ENCODE assay signal across 21 cellular contexts in the genomic region with DNA sequence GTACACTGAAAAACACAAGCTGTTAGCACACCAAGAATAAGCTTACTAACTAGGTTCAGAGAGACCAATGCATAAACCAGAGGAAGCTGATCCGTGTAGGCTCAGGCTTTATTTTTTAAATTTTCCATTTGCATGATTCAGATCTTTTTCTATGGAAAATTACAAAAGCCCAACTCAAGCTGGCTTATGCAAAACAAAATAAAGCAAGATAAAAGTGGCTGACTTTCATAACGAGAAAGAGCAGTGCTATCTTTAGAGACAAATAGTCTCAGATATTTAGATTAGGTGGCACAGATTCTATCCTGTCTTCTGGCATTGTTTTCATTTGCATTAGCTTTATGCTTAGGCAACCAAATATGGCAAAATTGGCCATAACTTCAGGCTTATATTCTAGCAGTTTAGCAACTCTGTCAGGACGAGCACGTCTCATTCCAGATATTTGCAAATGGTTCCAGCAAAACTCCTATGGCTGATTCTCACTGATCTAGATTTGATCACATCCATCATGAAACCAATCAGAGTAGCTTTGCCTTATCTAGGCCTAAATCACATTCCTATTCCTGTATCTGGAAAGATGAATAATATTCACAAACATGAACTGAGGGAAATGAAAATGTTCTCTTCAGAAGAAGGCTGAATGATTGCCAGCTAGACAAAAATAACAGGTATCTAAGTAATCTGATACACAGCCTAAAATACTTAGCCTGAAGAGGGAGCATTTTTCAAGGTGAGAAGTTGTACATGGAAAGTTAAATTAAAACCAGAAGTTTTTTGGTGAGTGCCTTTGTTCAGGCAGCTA.
DNase-seq lines count a peak whose midpoint lies in the region; ATAC-seq and TF ChIP-seq lines count a peak whose summit lies in the region.
"Had no signal": no experiment of that assay in that cellular context is flagged by ENCODE, and none has a peak within 500 bp of the region (broad histone marks: within the 10 kb centered on the region; RNA-seq: fewer than 3 reads in every experiment).

No MANE protein-coding gene starts in this region.

- TF ChIP-seq POLR2A in HCT116 (IDR thresholded peaks at IDR 0.05; ENCODE audit: borderline replicate concordance, extremely low read depth, insufficient read depth, insufficient read length), result no peak

- no peak overlapping the region for H3K4me3 Mint-ChIP-seq in activated T-cell treated with anti-CD3 and anti-CD28 coated beads, Interleukin-2, amount 50 U/mL, for 24 hours
- H3K4me3 Mint-ChIP-seq: activated CD4-positive, alpha-beta T cell treated with anti-CD3 and anti-CD28 coated beads for 36 hours; activated naive CD8-positive, alpha-beta T cell; CD14-positive monocyte; dendritic cell treated with granulocyte-macrophage colony-stimulating factor and Interleukin-4, amounts not matched to agents 40 ng/mL and 50 ng/mL, for 4 days; stimulated activated naive CD8-positive, alpha-beta T cell treated with anti-CD3 and anti-CD28 coated beads, Interleukin-15, Interleukin-2, amounts not matched to agents 100 ng/mL and 50 ng/mL, for 24 hours; T-helper 2 cell treated with Interferon-gamma antibody and Interleukin-4, amounts not matched to agents 5 μg/mL and 100 μg/mL, for 36 hours had no signal

- peaks cover 9% of the 10 kb centered on the region for H3K4me1 Mint-ChIP-seq in activated T-cell treated with anti-CD3 and anti-CD28 coated beads, Interleukin-2, amount 50 U/mL, for 24 hours (ENCODE audit: low read depth)
- H3K4me1 Mint-ChIP-seq: CD14-positive monocyte had no signal

- H3K27ac ChIP-seq in HCT116 (ENCODE audit: low read depth, low read length) (no peak overlapping the region; the same call in 1 of the 2 replicates), PC-9 (no peak overlapping the region), cingulate gyrus (ENCODE audit: low read depth, low read length) (peak overlapping the region; percentile 69), parathyroid adenoma (no peak overlapping the region)
- H3K27ac ChIP-seq: esophagus squamous epithelium, heart right ventricle, pancreas had no signal

- peak; percentile 43; the same call in 1 of the 2 replicates for TF ChIP-seq RAD21 in HCT116 (IDR thresholded peaks at IDR 0.05; ENCODE audit: low read depth)

- in situ Hi-C loops in G401 (cut with HindIII; ENCODE audit: low sequenced_read_pairs), result no loop called here

- peak; percentile 65 for ATAC-seq in HCT116
- ATAC-seq: activated CD4-positive, alpha-beta T cell treated with anti-CD3 and anti-CD28 coated beads for 36 hours; GM12878; heart right ventricle; left colon; pancreas; Right ventricle myocardium inferior had no signal

- H3K9me2 ChIP-seq in HCT116 (ENCODE audit: insufficient read depth) (no peaks in the 10 kb centered on the region), PC-9 (ENCODE audit: insufficient read depth) (no peaks in the 10 kb centered on the region)

- no peaks in the 10 kb centered on the region for H3F3A ChIP-seq in PC-9 (ENCODE audit: insufficient read depth, low read depth)

- no peak overlapping the region for H3K9ac ChIP-seq in HCT116 (ENCODE audit: low read length)
- H3K9ac ChIP-seq in parathyroid adenoma, result no peak overlapping the region

- H2AFZ ChIP-seq in HCT116 (ENCODE audit: low read depth, low read length, poor library complexity, severe bottlenecking), result peak overlapping the region; percentile 72
- no peak overlapping the region for H2AFZ ChIP-seq in PC-9
- H2AFZ ChIP-seq in parathyroid adenoma, result no peak overlapping the region

- H3K36me3 Mint-ChIP-seq in activated T-cell treated with anti-CD3 and anti-CD28 coated beads, Interleukin-2, amount 50 U/mL, for 24 hours (ENCODE audit: low read depth), result no peaks in the 10 kb centered on the region
- H3K36me3 Mint-ChIP-seq: activated naive CD8-positive, alpha-beta T cell; CD14-positive monocyte had no signal

- TF ChIP-seq CTCF in HCT116 (IDR thresholded peaks at IDR 0.05 in 2 of 3, conservative IDR thresholded peaks at IDR 0.05 in 1 of 3; ENCODE audit: borderline replicate concordance in 1 of 3, insufficient read depth in 1 of 3, low read depth in 2 of 3, low read length in 2 of 3) (peak in 2 of 3 experiments; percentile 39 to 50; a peak in 4 of 6 replicates), PC-9 (conservative IDR thresholded peaks at IDR 0.05) (peak; percentile 57), parathyroid adenoma (IDR thresholded peaks at IDR 0.05) (no peak)

- BruUV-seq in HCT116 (replicated peaks; lab: Mats Ljungman, UMichigan), result no TSS peak
- BruUV-seq in PC-9 (replicated peaks; lab: Mats Ljungman, UMichigan), result no TSS peak

- H3K27me3 ChIP-seq in HCT116 (ENCODE audit: insufficient read depth, low read length), result no peaks in the 10 kb centered on the region
- no peaks in the 10 kb centered on the region for H3K27me3 ChIP-seq in PC-9 (ENCODE audit: insufficient read depth, low read depth)
- no peaks in the 10 kb centered on the region for H3K27me3 ChIP-seq in parathyroid adenoma (ENCODE audit: control insufficient read depth, insufficient read depth, low read length)
- H3K27me3 ChIP-seq: esophagus squamous epithelium, heart right ventricle, pancreas had no signal

- H3K9me3 ChIP-seq in HCT116 (ENCODE audit: control insufficient read depth in 1 of 2, insufficient read depth in 1 of 2, low read depth in 1 of 2, low read length in 2 of 2) (no peaks in the 10 kb centered on the region), PC-9 (ENCODE audit: insufficient read depth, low read depth) (peaks cover 9% of the 10 kb centered on the region), parathyroid adenoma (ENCODE audit: control insufficient read depth, low read length) (no peaks in the 10 kb centered on the region)
- H3K9me3 ChIP-seq: esophagus squamous epithelium, pancreas had no signal

- DNase-seq in HCT116 (ENCODE audit: low read depth, low spot score), result peak; percentile 12
- peak; percentile 27 to 58 for DNase-seq in PC-9
- no peak for DNase-seq in NCI-H2081 (lab: John Stamatoyannopoulos, UW)
- no peak for DNase-seq in activated T-cell treated with anti-CD3 and anti-CD28 coated beads, Interleukin-2, amount 50 U/mL, for 24 hours
- no peak for DNase-seq in LoVo (ENCODE audit: low spot score)
- no peak for DNase-seq in G401 (ENCODE audit: low spot score)
- DNase-seq: activated CD4-positive, alpha-beta T cell treated with anti-CD3 and anti-CD28 coated beads for 36 hours; esophagus squamous epithelium; heart right ventricle; left colon; NCI-H1930; pancreas had no signal

- peaks cover 12% of the 10 kb centered on the region for H3K9me3 Mint-ChIP-seq in activated T-cell treated with anti-CD3 and anti-CD28 coated beads, Interleukin-2, amount 50 U/mL, for 24 hours
- H3K9me3 Mint-ChIP-seq: dendritic cell treated with granulocyte-macrophage colony-stimulating factor and Interleukin-4, amounts not matched to agents 40 ng/mL and 50 ng/mL, for 4 days had no signal

- H3K4me2 ChIP-seq in HCT116 (ENCODE audit: low read length) (peak overlapping the region; percentile 27; the same call in 1 of the 2 replicates), PC-9 (no peak overlapping the region), parathyroid adenoma (ENCODE audit: low read length) (peak overlapping the region; percentile 52)

- RAD21 ChIA-PET in HCT116 (lab: Charles Lee; ENCODE audit: low non-redundant PET in 1 of 2, low total read pairs in 2 of 2, uncharacterized antibody in 2 of 2, unreplicated experiment in 2 of 2), result interaction anchor here in 1 of 2 experiments (1.0 kb wide), 1 partner anchor 22 kb away, joined by 3 read pairs; no protein-coding TSS in a partner anchor

- intact Hi-C loops in HCT116 (cut with micrococcal nuclease), result no loop called here
- intact Hi-C loops in PC-9 (cut with micrococcal nuclease; ENCODE audit: unreplicated experiment), result loop anchor here (2.0 to 5.0 kb wide), 3 partner anchors 89 to 149 kb away; no protein-coding TSS in a partner anchor

- H3K4me3 ChIP-seq in HCT116 (replicated peaks in 1 of 2; ENCODE audit: low read depth in 1 of 2, low read length in 2 of 2) (no peak overlapping the region), PC-9 (no peak overlapping the region), parathyroid adenoma (ENCODE audit: low read depth, low read length) (peak overlapping the region; percentile 51)
- H3K4me3 ChIP-seq: esophagus squamous epithelium, GM12878, heart right ventricle, pancreas had no signal

- no peak overlapping the region for H3K27ac Mint-ChIP-seq in activated T-cell treated with anti-CD3 and anti-CD28 coated beads, Interleukin-2, amount 50 U/mL, for 24 hours
- H3K27ac Mint-ChIP-seq: activated CD4-positive, alpha-beta T cell treated with anti-CD3 and anti-CD28 coated beads for 36 hours; activated naive CD8-positive, alpha-beta T cell; CD14-positive monocyte; dendritic cell treated with granulocyte-macrophage colony-stimulating factor and Interleukin-4, amounts not matched to agents 40 ng/mL and 50 ng/mL, for 4 days; stimulated activated naive CD8-positive, alpha-beta T cell treated with anti-CD3 and anti-CD28 coated beads, Interleukin-15, Interleukin-2, amounts not matched to agents 100 ng/mL and 50 ng/mL, for 24 hours; T-helper 2 cell treated with Interferon-gamma antibody and Interleukin-4, amounts not matched to agents 5 μg/mL and 100 μg/mL, for 36 hours had no signal

- POLR2A ChIA-PET in HCT116 (lab: Charles Lee) (interaction anchor here (0.7 kb wide), 1 partner anchor 1102 kb away, joined by 3 read pairs; no protein-coding TSS in a partner anchor), PC-9 (lab: Charles Lee; ENCODE audit: unreplicated experiment) (interaction anchor here (0.6 to 0.7 kb wide), 2 partner anchors 1031 to 1444 kb away, joined by 3 to 4 read pairs; no protein-coding TSS in a partner anchor)

- H3K4me1 ChIP-seq in HCT116 (ENCODE audit: control insufficient read depth in 1 of 2, insufficient read depth in 2 of 2, low read length in 2 of 2), result peaks cover 6 to 15% of the 10 kb centered on the region in 2 experiments; a peak in 2 of 4 replicates
- no peaks in the 10 kb centered on the region for H3K4me1 ChIP-seq in PC-9 (replicated peaks; ENCODE audit: insufficient read depth)
- H3K4me1 ChIP-seq in parathyroid adenoma, result peaks cover 8% of the 10 kb centered on the region
- H3K4me1 ChIP-seq: esophagus squamous epithelium, heart right ventricle, pancreas had no signal

- no peaks in the 10 kb centered on the region for H3K36me3 ChIP-seq in HCT116 (ENCODE audit: control insufficient read depth in 1 of 2, insufficient read depth in 2 of 2, low read length in 2 of 2)
- no peaks in the 10 kb centered on the region for H3K36me3 ChIP-seq in PC-9 (ENCODE audit: low read depth)
- H3K36me3 ChIP-seq in parathyroid adenoma (ENCODE audit: control insufficient read depth, insufficient read depth, low read length), result no peaks in the 10 kb centered on the region
- H3K36me3 ChIP-seq: esophagus squamous epithelium, heart right ventricle, pancreas had no signal

- peaks cover 2% of the 10 kb centered on the region for H3K27me3 Mint-ChIP-seq in activated T-cell treated with anti-CD3 and anti-CD28 coated beads, Interleukin-2, amount 50 U/mL, for 24 hours
- H3K27me3 Mint-ChIP-seq: activated CD4-positive, alpha-beta T cell treated with anti-CD3 and anti-CD28 coated beads for 36 hours; activated naive CD8-positive, alpha-beta T cell; dendritic cell treated with granulocyte-macrophage colony-stimulating factor and Interleukin-4, amounts not matched to agents 40 ng/mL and 50 ng/mL, for 4 days; stimulated activated naive CD8-positive, alpha-beta T cell treated with anti-CD3 and anti-CD28 coated beads, Interleukin-15, Interleukin-2, amounts not matched to agents 100 ng/mL and 50 ng/mL, for 24 hours had no signal

- H4K20me1 ChIP-seq in HCT116 (ENCODE audit: insufficient read depth) (no peaks in the 10 kb centered on the region), PC-9 (ENCODE audit: insufficient read depth) (no peaks in the 10 kb centered on the region)

- CTCF ChIA-PET in HCT116 (lab: Charles Lee) (interaction anchor here (1.0 to 1.5 kb wide), 3 partner anchors 14 to 90 kb away, joined by 3 to 4 read pairs (median 4); no protein-coding TSS in a partner anchor), PC-9 (lab: Charles Lee) (interaction anchor here (1.1 kb wide), 1 partner anchor 132 kb away, joined by 3 read pairs; no protein-coding TSS in a partner anchor)

- H3K79me2 ChIP-seq in HCT116 (ENCODE audit: insufficient read depth, low read length) (no peaks in the 10 kb centered on the region), PC-9 (ENCODE audit: low read depth) (no peaks in the 10 kb centered on the region), parathyroid adenoma (no peaks in the 10 kb centered on the region)

Comparison
In these comparisons a context has a peak if more than half of its experiments do, and no peak if none do; other contexts are left out.
1. DNase-seq: peak in HCT116 (single experiment) and PC-9 (2 of 2); none in NCI-H2081 (0 of 2), activated T-cell treated with anti-CD3 and anti-CD28 coated beads, Interleukin-2, amount 50 U/mL, for 24 hours (single experiment), LoVo (single experiment) and G401 (single experiment).